17 cellular contexts compared by ENCODE assay signal in genomic region chr21:42025392-42026071, GRCh38. TPM values are rescaled to one million over a fixed set of nuclear protein-coding genes. Genes with fewer than 3 reads are reported as not detected.
DNase-seq lines count a peak whose midpoint lies in the region; ATAC-seq and TF ChIP-seq lines count a peak whose summit lies in the region.
"Had no signal": no experiment of that assay in that cellular context is flagged by ENCODE, and none has a peak within 500 bp of the region (broad histone marks: within the 10 kb centered on the region; RNA-seq: fewer than 3 reads in every experiment).

No MANE protein-coding gene starts in this region.

- no peak overlapping the region for H3K4me3 ChIP-seq in fibroblast of pulmonary artery (replicated peaks; ENCODE audit: low read depth, low read length)
- H3K4me3 ChIP-seq: psoas muscle, SJCRH30 had no signal

- ATAC-seq in HG02623 (IDR thresholded peaks at IDR 0.05; ENCODE audit: unreplicated experiment) = no peak
- ATAC-seq: psoas muscle had no signal

- peak; percentile 68 for DNase-seq in Daoy (ENCODE audit: low read depth)
- DNase-seq in SW480 (ENCODE audit: low spot score) = peak; percentile 49
- peak; percentile 39 for DNase-seq in fibroblast of pulmonary artery (ENCODE audit: low read depth)
- DNase-seq in renal cortical epithelial cell (ENCODE audit: low read depth) = peak; percentile 12
- no peak for DNase-seq in ureter (ENCODE audit: low spot score)
- DNase-seq in SKM-1 treated with dmso at 0.1 percent for 144 hours (lab: John Stamatoyannopoulos, UW; ENCODE audit: unreplicated experiment) = no peak
- no peak for DNase-seq in NCI-H345 (lab: John Stamatoyannopoulos, UW)
- DNase-seq: activated CD4-positive, alpha-beta memory T cell treated with anti-CD3 and anti-CD28 coated beads for 36 hours; dermis blood vessel endothelial cell; DMS79; NCI-H187 treated with DMSO at 0.1 percent for 48 hours; NCI-H510A; psoas muscle; SJCRH30 had no signal

- TF ChIP-seq CTCF in fibroblast of pulmonary artery (IDR thresholded peaks at IDR 0.05; ENCODE audit: low read length, missing control alignments) = no peak

RNA-seq across cellular contexts. Expression of gene ZBTB21, which starts 15.4 kb away (rescaled TPM):
- 16.9 and 17.7 TPM in 2 replicates for total RNA-seq in Daoy (2014; rRNA removed; shearing (Covaris generic))
- total RNA-seq in renal cortical epithelial cell (4.5 and 9.0 TPM in 2 replicates), ureter (24.5 TPM)

RNA-seq across cellular contexts. Expression of gene UMODL1, which starts 45.6 kb away (rescaled TPM):
- total RNA-seq in Daoy (2014; rRNA removed; shearing (Covaris generic)) = 0.24 and 0.80 TPM in 2 replicates
- total RNA-seq in renal cortical epithelial cell (not detected in 2 replicates), ureter (not detected)
- total RNA-seq: activated CD4-positive, alpha-beta memory T cell treated with anti-CD3 and anti-CD28 coated beads for 36 hours; activated T-helper 1 cell treated with anti-CD3 and anti-CD28 coated beads, Interleukin-12 subunit alpha, Interleukin-12 subunit beta, Interleukin-2, Interleukin-4 antibody, amounts not matched to agents 30 ng/mL and 10 ng/mL and 1 ng/mL, durations not matched to agents 14 hours and 24 hours and 36 hours; dermis blood vessel endothelial cell; myocyte; psoas muscle had no signal

Comparison
In these comparisons a context has a peak if more than half of its experiments do, and no peak if none do; other contexts are left out.
1. DNase-seq: peak in Daoy (single experiment), SW480 (single experiment), fibroblast of pulmonary artery (single experiment) and renal cortical epithelial cell (single experiment); none in ureter (single experiment), SKM-1 treated with dmso at 0.1 percent for 144 hours (single experiment) and NCI-H345 (single experiment).